24 cellular contexts compared by ENCODE assay signal in the genomic region with DNA sequence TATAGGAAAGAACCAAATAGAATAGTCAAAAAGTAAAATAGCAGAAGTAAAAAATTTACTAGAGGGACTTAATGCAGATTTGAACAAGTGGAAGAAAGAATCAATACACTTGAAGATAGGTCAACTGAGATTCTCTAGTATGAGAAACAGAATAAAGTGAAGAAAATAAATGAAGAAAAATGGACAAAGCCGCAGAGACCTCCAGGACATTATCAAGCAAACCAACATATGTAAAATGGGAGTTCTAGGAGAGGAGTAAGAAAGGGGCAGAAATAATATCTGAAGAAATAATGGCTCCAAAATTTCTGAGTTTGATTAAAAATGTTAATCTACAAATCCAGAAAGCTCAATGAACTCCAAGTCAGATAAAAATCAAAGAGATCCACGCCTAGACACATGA.
"Had no signal": no experiment of that assay in that cellular context is flagged by ENCODE, and none has a peak within 500 bp of the region (broad histone marks: within the 10 kb centered on the region; RNA-seq: fewer than 3 reads in every experiment).

No MANE protein-coding gene starts in this region.

- H3K27ac ChIP-seq: stomach, suprapubic skin, testis, thoracic aorta, thyroid gland, tibial artery, tibial nerve, transverse colon, upper lobe of left lung, upper lobe of right lung, uterus, vagina had no signal

- H3K9me3 ChIP-seq: testis, thyroid gland, vagina had no signal

- H3K36me3 ChIP-seq: stomach, suprapubic skin, thoracic aorta, thyroid gland, tibial artery, tibial nerve, transverse colon, upper lobe of left lung, upper lobe of right lung, uterus, vagina had no signal

- H3K4me3 ChIP-seq: stomach, suprapubic skin, testis, thoracic aorta, thyroid gland, tibial artery, tibial nerve, transverse colon, upper lobe of left lung, upper lobe of right lung, uterus, vagina had no signal

- DNase-seq: stimulated activated CD4-positive, alpha-beta T cell treated with anti-CD3 and anti-CD28 coated beads, Interleukin-2, amount 100 ng/mL, for 48 hours; stimulated activated CD4-positive, alpha-beta T cell treated with anti-CD3 and anti-CD28 coated beads, Interleukin-4, amount 100 ng/mL, for 1 hour; stimulated activated CD4-positive, alpha-beta T cell treated with anti-CD3 and anti-CD28 coated beads, Interleukin-4, amount 100 ng/mL, for 24 hours; stimulated activated CD4-positive, alpha-beta T cell treated with anti-CD3 and anti-CD28 coated beads, Interleukin-4, amount 100 ng/mL, for 4 hours; stimulated activated CD8-positive, alpha-beta memory T cell treated with anti-CD3 and anti-CD28 coated beads, Interleukin-4, amount 100 ng/mL, for 48 hours; stimulated activated naive B cell treated with anti-CD40 and anti-IgM and Interleukin-4, amounts not matched to agents 10 μg/mL and 1 μg/mL and 100 μg/mL, for 72 hours; stimulated activated naive CD4-positive, alpha-beta T cell; stimulated activated naive CD4-positive, alpha-beta T cell treated with Interleukin-2 at 50 U/mL for 16 hours; stimulated activated naive CD8-positive, alpha-beta T cell treated with anti-CD3 and anti-CD28 coated beads, Interleukin-15, amount 100 ng/mL, for 72 hours; stimulated activated naive CD8-positive, alpha-beta T cell treated with anti-CD3 and anti-CD28 coated beads, Interleukin-15, Interleukin-2, amounts not matched to agents 100 U/mL and 50 U/mL, for 24 hours; stomach; substantia nigra; testis; thyroid gland; tibial artery; transverse colon; trophoblast cell; upper lobe of left lung; upper lobe of right lung; uterus had no signal

- H3K4me1 ChIP-seq: stomach, suprapubic skin, testis, thyroid gland, tibial artery, tibial nerve, transverse colon, upper lobe of left lung, upper lobe of right lung, uterus, vagina had no signal
